ENCODE assay signal across 18 cellular contexts in genomic region chr10:113056030-113056429, GRCh38.
DNase-seq lines count a peak whose midpoint lies in the region; ATAC-seq and TF ChIP-seq lines count a peak whose summit lies in the region.
"Had no signal": no experiment of that assay in that cellular context is flagged by ENCODE, and none has a peak within 500 bp of the region (broad histone marks: within the 10 kb centered on the region; RNA-seq: fewer than 3 reads in every experiment).

No MANE protein-coding gene starts in this region.

- H3K27ac ChIP-seq in SJSA1, result peak overlapping the region; percentile 71
- peak overlapping the region; percentile 40 for H3K27ac ChIP-seq in fibroblast of lung (ENCODE audit: insufficient read depth, low read length)
- H3K27ac ChIP-seq in tibial nerve, result peak overlapping the region in 2 of 4 donors; percentile 22 to 40
- H3K27ac ChIP-seq: foreskin keratinocyte, neutrophil, right lobe of liver, upper lobe of right lung had no signal

- H3K36me3 ChIP-seq in SJSA1 (0 out of 2 replicates have a peak, but pooled peaks cover 6% of the 10 kb centered on the region), fibroblast of lung (ENCODE audit: control insufficient read depth, insufficient read depth, low read length) (no peaks in the 10 kb centered on the region), skeletal muscle satellite cell (ENCODE audit: insufficient read depth, low read length) (no peaks in the 10 kb centered on the region), tibial nerve (no peaks in the 10 kb centered on the region)
- H3K36me3 ChIP-seq: neutrophil, right lobe of liver, upper lobe of right lung had no signal

- peaks cover 6% of the 10 kb centered on the region for H3K4me1 Mint-ChIP-seq in stimulated activated effector memory CD8-positive, alpha-beta T cell treated with anti-CD3 and anti-CD28 coated beads, Interleukin-12 subunit alpha, Interleukin-12 subunit beta, amount 100 ng/mL, for 72 hours

- WGBS in tibial nerve, 2 donors, result 88 to 91% methylated on average over 5 of the region's 5 CpGs

- no peak for TF ChIP-seq POLR2A in tibial nerve (IDR thresholded peaks at IDR 0.05)

- no peaks in the 10 kb centered on the region for H3K9me3 Mint-ChIP-seq in stimulated activated effector memory CD8-positive, alpha-beta T cell treated with anti-CD3 and anti-CD28 coated beads, Interleukin-12 subunit alpha, Interleukin-12 subunit beta, amount 100 ng/mL, for 72 hours
- H3K9me3 Mint-ChIP-seq: activated CD4-positive, alpha-beta memory T cell treated with anti-CD3 and anti-CD28 coated beads for 36 hours; activated naive CD8-positive, alpha-beta T cell treated with anti-CD3 and anti-CD28 coated beads, Interleukin-2, amount 10 ng/mL, durations not matched to agents 7 days and 5 days; activated T-cell treated with anti-CD3 and anti-CD28 coated beads, Interleukin-2, amount 50 U/mL, for 72 hours had no signal

- H3K9ac ChIP-seq in fibroblast of lung (ENCODE audit: insufficient read depth, low read length) (no peak overlapping the region), skeletal muscle satellite cell (ENCODE audit: low read depth, low read length) (peak overlapping the region; percentile 25)

- H3K36me3 Mint-ChIP-seq in stimulated activated effector memory CD8-positive, alpha-beta T cell treated with anti-CD3 and anti-CD28 coated beads, Interleukin-12 subunit alpha, Interleukin-12 subunit beta, amount 100 ng/mL, for 72 hours, result no peaks in the 10 kb centered on the region
- H3K36me3 Mint-ChIP-seq: activated CD4-positive, alpha-beta memory T cell treated with anti-CD3 and anti-CD28 coated beads for 36 hours; activated naive CD8-positive, alpha-beta T cell treated with anti-CD3 and anti-CD28 coated beads, Interleukin-2, amount 10 ng/mL, durations not matched to agents 7 days and 5 days had no signal

- DNase-seq in Daoy (ENCODE audit: low read depth) (peak; percentile 44), SJSA1 (ENCODE audit: low read depth in 1 of 2, low spot score in 2 of 2) (no peak), fibroblast of lung (ENCODE audit: low read depth in 2 of 2) (peak in 1 of 2 donors; percentile 86), tibial nerve (ENCODE audit: low spot score in 2 of 2) (no peak), NCI-H69 (lab: John Stamatoyannopoulos, UW) (no peak), midbrain (lab: John Stamatoyannopoulos, UW) (no peak)
- DNase-seq in stimulated activated effector memory CD8-positive, alpha-beta T cell treated with anti-CD3 and anti-CD28 coated beads, Interleukin-12 subunit alpha, Interleukin-12 subunit beta, amount 100 ng/mL, for 72 hours (ENCODE audit: low spot score in 2 of 2), result no peak
- DNase-seq: activated CD4-positive, alpha-beta memory T cell treated with anti-CD3 and anti-CD28 coated beads for 36 hours; activated naive CD8-positive, alpha-beta T cell treated with anti-CD3 and anti-CD28 coated beads, Interleukin-2, amount 10 ng/mL, durations not matched to agents 7 days and 5 days; activated T-cell treated with anti-CD3 and anti-CD28 coated beads, Interleukin-2, amount 50 U/mL, for 72 hours; NCI-H146; NCI-H446; right lobe of liver; upper lobe of right lung had no signal

- H3K27ac Mint-ChIP-seq in stimulated activated effector memory CD8-positive, alpha-beta T cell treated with anti-CD3 and anti-CD28 coated beads, Interleukin-12 subunit alpha, Interleukin-12 subunit beta, amount 100 ng/mL, for 72 hours, result no peak overlapping the region
- H3K27ac Mint-ChIP-seq: activated CD4-positive, alpha-beta memory T cell treated with anti-CD3 and anti-CD28 coated beads for 36 hours; activated naive CD8-positive, alpha-beta T cell treated with anti-CD3 and anti-CD28 coated beads, Interleukin-2, amount 10 ng/mL, durations not matched to agents 7 days and 5 days; activated T-cell treated with anti-CD3 and anti-CD28 coated beads, Interleukin-2, amount 50 U/mL, for 72 hours had no signal

- peaks cover 4% of the 10 kb centered on the region for H3K79me2 ChIP-seq in fibroblast of lung (ENCODE audit: control insufficient read depth, insufficient read depth, low read length)

- TF ChIP-seq EP300 in tibial nerve (IDR thresholded peaks at IDR 0.05), result no peak

- H2AFZ ChIP-seq in fibroblast of lung (ENCODE audit: low read length), result no peak overlapping the region

- no peak overlapping the region for H3K4me3 Mint-ChIP-seq in stimulated activated effector memory CD8-positive, alpha-beta T cell treated with anti-CD3 and anti-CD28 coated beads, Interleukin-12 subunit alpha, Interleukin-12 subunit beta, amount 100 ng/mL, for 72 hours
- H3K4me3 Mint-ChIP-seq: activated CD4-positive, alpha-beta memory T cell treated with anti-CD3 and anti-CD28 coated beads for 36 hours; activated naive CD8-positive, alpha-beta T cell treated with anti-CD3 and anti-CD28 coated beads, Interleukin-2, amount 10 ng/mL, durations not matched to agents 7 days and 5 days; activated T-cell treated with anti-CD3 and anti-CD28 coated beads, Interleukin-2, amount 50 U/mL, for 72 hours had no signal

- H3K4me2 ChIP-seq in fibroblast of lung (ENCODE audit: extremely low read depth, insufficient read depth, low read length) (peak overlapping the region; percentile 29), skeletal muscle satellite cell (ENCODE audit: low read length) (peak overlapping the region; percentile 62)

- H3K27me3 ChIP-seq in SJSA1 (replicated peaks) (no peaks in the 10 kb centered on the region), fibroblast of lung (ENCODE audit: control insufficient read depth, insufficient read depth, low read length) (no peaks in the 10 kb centered on the region), skeletal muscle satellite cell (ENCODE audit: control insufficient read depth, insufficient read depth, low read length) (no peaks in the 10 kb centered on the region), tibial nerve (no peaks in the 10 kb centered on the region)
- H3K27me3 ChIP-seq: foreskin keratinocyte, neutrophil, right lobe of liver, upper lobe of right lung had no signal

- TF ChIP-seq CTCF in fibroblast of lung (conservative IDR thresholded peaks at IDR 0.05 in 1 of 2, IDR thresholded peaks at IDR 0.05 in 1 of 2; ENCODE audit: low read depth in 1 of 2, low read length in 2 of 2) (no peak), tibial nerve (IDR thresholded peaks at IDR 0.05) (no peak)

- H3K4me3 ChIP-seq in SJSA1, result no peak overlapping the region
- no peak overlapping the region for H3K4me3 ChIP-seq in fibroblast of lung (replicated peaks in 1 of 4; ENCODE audit: control extremely low read depth in 1 of 4, insufficient read depth in 1 of 4, low read depth in 3 of 4, low read length in 4 of 4)
- H3K4me3 ChIP-seq in skeletal muscle satellite cell (ENCODE audit: low read length), result no peak overlapping the region
- no peak overlapping the region for H3K4me3 ChIP-seq in tibial nerve
- H3K4me3 ChIP-seq: lung, right lobe of liver, upper lobe of right lung had no signal

- ATAC-seq in stimulated activated effector memory CD8-positive, alpha-beta T cell treated with anti-CD3 and anti-CD28 coated beads, Interleukin-12 subunit alpha, Interleukin-12 subunit beta, amount 100 ng/mL, for 72 hours, result no peak
- ATAC-seq: activated T-cell treated with anti-CD3 and anti-CD28 coated beads, Interleukin-2, amount 50 U/mL, for 72 hours; right lobe of liver had no signal

- H4K20me1 ChIP-seq in fibroblast of lung (ENCODE audit: control insufficient read depth, extremely low read depth, insufficient read depth, low read length), result no peaks in the 10 kb centered on the region

- H3K9me3 ChIP-seq in SJSA1 (replicated peaks) (no peaks in the 10 kb centered on the region), fibroblast of lung (ENCODE audit: control insufficient read depth, insufficient read depth, low read depth, low read length) (no peaks in the 10 kb centered on the region), skeletal muscle satellite cell (replicated peaks; ENCODE audit: low read length) (no peaks in the 10 kb centered on the region), tibial nerve (no peaks in the 10 kb centered on the region)
- H3K9me3 ChIP-seq: neutrophil, right lobe of liver, upper lobe of right lung had no signal

- peaks cover 76% of the 10 kb centered on the region for H3K4me1 ChIP-seq in SJSA1 (replicated peaks)
- peaks cover 33% of the 10 kb centered on the region for H3K4me1 ChIP-seq in fibroblast of lung (ENCODE audit: control insufficient read depth, extremely low read depth, insufficient read depth, low read length)
- peaks cover 75% of the 10 kb centered on the region for H3K4me1 ChIP-seq in skeletal muscle satellite cell (ENCODE audit: control insufficient read depth, insufficient read depth, low read length)
- H3K4me1 ChIP-seq in tibial nerve, result peaks cover 0 to 89% (median 42%) of the 10 kb centered on the region in 4 donors
- H3K4me1 ChIP-seq: foreskin keratinocyte had no signal
